ENCODE assay signal across 16 cellular contexts in the genomic region with DNA sequence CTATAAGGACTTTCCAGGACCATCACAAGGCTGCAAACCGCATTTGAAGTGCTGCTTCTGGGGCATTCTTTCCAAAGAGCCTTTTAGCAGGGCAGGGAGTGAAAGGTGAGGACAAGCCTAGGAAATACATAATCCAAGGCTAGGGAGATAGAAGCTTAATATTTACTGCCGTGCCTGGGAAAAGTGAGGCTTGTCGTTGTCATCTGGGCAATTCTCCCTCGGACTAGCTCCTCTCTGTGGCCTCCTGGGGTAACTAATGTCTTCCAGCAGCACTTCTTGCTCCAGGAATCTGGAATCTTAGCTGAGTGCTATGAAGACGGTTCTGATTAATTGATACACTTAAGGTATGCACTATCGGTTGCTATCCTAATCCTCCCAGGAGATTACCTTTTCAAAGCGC.
DNase-seq lines count a peak whose midpoint lies in the region; ATAC-seq, FAIRE-seq and TF ChIP-seq lines count a peak whose summit lies in the region.
"Had no signal": no experiment of that assay in that cellular context is flagged by ENCODE, and none has a peak within 500 bp of the region (broad histone marks: within the 10 kb centered on the region; RNA-seq: fewer than 3 reads in every experiment).

No MANE protein-coding gene starts in this region.

- H3K4me3 ChIP-seq in BJ (ENCODE audit: low read depth, low read length) (no peak overlapping the region), esophagus muscularis mucosa (no peak overlapping the region), pancreas (no peak overlapping the region), PC-9 (no peak overlapping the region)
- H3K4me3 ChIP-seq: psoas muscle had no signal

- no peaks in the 10 kb centered on the region for H3K9me3 Mint-ChIP-seq in activated naive CD4-positive, alpha-beta T cell treated with anti-CD3 and anti-CD28 coated beads, Interleukin-2, amount 50 U/mL, for 72 hours
- H3K9me3 Mint-ChIP-seq: activated T-helper 2 cell treated with anti-CD3 and anti-CD28 coated beads, Interferon-gamma antibody, Interleukin-2, Interleukin-4, amounts not matched to agents 10 μg/mL and 5 μg/mL and 100 μg/mL, durations not matched to agents 14 hours and 24 hours and 36 hours; CD8-positive, alpha-beta T cell had no signal

- H3K4me2 ChIP-seq in PC-9: no peak overlapping the region

- no peak for TF ChIP-seq EP300 in esophagus muscularis mucosa (IDR thresholded peaks at IDR 0.05)

- H3K27me3 ChIP-seq in BJ (ENCODE audit: control insufficient read depth, insufficient read depth, low read length) (peaks cover 16% of the 10 kb centered on the region), esophagus muscularis mucosa (no peaks in the 10 kb centered on the region), pancreas (no peaks in the 10 kb centered on the region), PC-9 (ENCODE audit: insufficient read depth, low read depth) (no peaks in the 10 kb centered on the region)

- H3K4me1 ChIP-seq in esophagus muscularis mucosa (peaks cover 17 to 55% (median 52%) of the 10 kb centered on the region in 4 donors), pancreas (no peaks in the 10 kb centered on the region), PC-9 (replicated peaks; ENCODE audit: insufficient read depth) (peaks cover 30% of the 10 kb centered on the region)

- TF ChIP-seq POLR2A in esophagus muscularis mucosa (IDR thresholded peaks at IDR 0.05; ENCODE audit: low read depth): no peak

- DNase-seq in BJ (ENCODE audit: low read depth) (no peak), NCI-H82 (lab: John Stamatoyannopoulos, UW) (peak; percentile 70), esophagus muscularis mucosa (ENCODE audit: extremely low spot score) (no peak), pancreas (no peak), NCI-H2029 treated with DMSO at 0.1 percent for 48 hours (lab: John Stamatoyannopoulos, UW) (no peak), NCI-H146 treated with DMSO at 0.1 percent for 48 hours (lab: John Stamatoyannopoulos, UW; ENCODE audit: unreplicated experiment) (no peak), PC-9 (no peak)
- no peak for DNase-seq in activated naive CD4-positive, alpha-beta T cell treated with anti-CD3 and anti-CD28 coated beads, Interleukin-2, amount 50 U/mL, for 72 hours (ENCODE audit: low spot score in 2 of 2)
- DNase-seq: activated CD4-positive, alpha-beta T cell treated with anti-CD3 and anti-CD28 coated beads for 4 hours; CD8-positive, alpha-beta T cell; NK-92 treated with Interleukin-12 subunit alpha and Interleukin-12 subunit beta, amount 100 ng/mL, for 24 hours; psoas muscle; stimulated activated CD4-positive, alpha-beta T cell treated with anti-CD3 and anti-CD28 coated beads, Interleukin-4, amount 100 ng/mL, for 24 hours; stimulated activated naive CD4-positive, alpha-beta T cell; SW 1271 had no signal

- peak in 3 of 4 donors; percentile 37 to 57 (median 52) for ATAC-seq in pancreas
- no peak for ATAC-seq in activated naive CD4-positive, alpha-beta T cell treated with anti-CD3 and anti-CD28 coated beads, Interleukin-2, amount 50 U/mL, for 72 hours
- ATAC-seq: CD8-positive, alpha-beta T cell had no signal

- WGBS in esophagus muscularis mucosa: 43% methylated on average over 7 of the region's 7 CpGs
- WGBS in pancreas, 2 donors: 28 to 39% methylated on average over 7 of the region's 7 CpGs

- POLR2A ChIA-PET in BJ (lab: Charles Lee) (no interaction called here), PC-9 (lab: Charles Lee; ENCODE audit: unreplicated experiment) (no interaction called here)

- FAIRE-seq in pancreas (lab: Jason Lieb, UNC): no peak

- TF ChIP-seq CTCF in BJ (IDR thresholded peaks at IDR 0.05; ENCODE audit: insufficient read depth, low read depth, low read length) (peak; percentile 16; the same call in 1 of the 2 replicates), esophagus muscularis mucosa (IDR thresholded peaks at IDR 0.05) (peak in 2 of 3 experiments; percentile 12 to 38), pancreas (IDR thresholded peaks at IDR 0.05) (no peak), PC-9 (conservative IDR thresholded peaks at IDR 0.05) (no peak)

- no TSS peak for BruUV-seq in PC-9 (replicated peaks; lab: Mats Ljungman, UMichigan)

- H3K27ac Mint-ChIP-seq in activated naive CD4-positive, alpha-beta T cell treated with anti-CD3 and anti-CD28 coated beads, Interleukin-2, amount 50 U/mL, for 72 hours: no peak overlapping the region
- H3K27ac Mint-ChIP-seq: activated T-helper 2 cell treated with anti-CD3 and anti-CD28 coated beads, Interferon-gamma antibody, Interleukin-2, Interleukin-4, amounts not matched to agents 10 μg/mL and 5 μg/mL and 100 μg/mL, durations not matched to agents 14 hours and 24 hours and 36 hours; CD8-positive, alpha-beta T cell had no signal

- no peaks in the 10 kb centered on the region for H3K79me2 ChIP-seq in PC-9 (ENCODE audit: low read depth)

- no peaks in the 10 kb centered on the region for H4K20me1 ChIP-seq in PC-9 (ENCODE audit: insufficient read depth)

- H3K9me3 ChIP-seq in esophagus muscularis mucosa (no peaks in the 10 kb centered on the region), pancreas (no peaks in the 10 kb centered on the region), PC-9 (ENCODE audit: insufficient read depth, low read depth) (no peaks in the 10 kb centered on the region)
- H3K9me3 ChIP-seq: psoas muscle had no signal

- no peaks in the 10 kb centered on the region for H3K36me3 Mint-ChIP-seq in activated naive CD4-positive, alpha-beta T cell treated with anti-CD3 and anti-CD28 coated beads, Interleukin-2, amount 50 U/mL, for 72 hours
- H3K36me3 Mint-ChIP-seq: CD8-positive, alpha-beta T cell had no signal

- peak overlapping the region; percentile 48 to 67 (median 61) for H3K27ac ChIP-seq in esophagus muscularis mucosa (replicated peaks in 1 of 4)
- no peak overlapping the region for H3K27ac ChIP-seq in pancreas
- H3K27ac ChIP-seq in PC-9: no peak overlapping the region
- H3K27ac ChIP-seq: psoas muscle had no signal

- no peaks in the 10 kb centered on the region for H3K36me3 ChIP-seq in BJ (ENCODE audit: control insufficient read depth, insufficient read depth, low read length)
- no peaks in the 10 kb centered on the region for H3K36me3 ChIP-seq in esophagus muscularis mucosa
- H3K36me3 ChIP-seq in pancreas: no peaks in the 10 kb centered on the region
- no peaks in the 10 kb centered on the region for H3K36me3 ChIP-seq in PC-9 (ENCODE audit: low read depth)

- CTCF ChIA-PET in BJ (lab: Yijun Ruan, JAX): interaction anchor here (1.0 to 1.6 kb wide), 3 partner anchors 19 to 131 kb away, joined by 3 read pairs; no protein-coding TSS in a partner anchor
- CTCF ChIA-PET in PC-9 (lab: Charles Lee): interaction anchor here (0.6 kb wide), 1 partner anchor 244 kb away, joined by 4 read pairs; no protein-coding TSS in a partner anchor

- peaks cover 28% of the 10 kb centered on the region for H3F3A ChIP-seq in PC-9 (ENCODE audit: insufficient read depth, low read depth)

- H3K9me2 ChIP-seq in PC-9 (ENCODE audit: insufficient read depth): no peaks in the 10 kb centered on the region

- H2AFZ ChIP-seq in PC-9: no peak overlapping the region

- intact Hi-C loops in esophagus muscularis mucosa (cut with DNase I) (no loop called here), pancreas (cut with DNase I) (no loop called here), PC-9 (cut with micrococcal nuclease; ENCODE audit: unreplicated experiment) (no loop called here)

Comparison
In these comparisons a context has a peak if more than half of its experiments do, and no peak if none do; other contexts are left out.
1. CTCF ChIP-seq: peak in BJ (single experiment) and esophagus muscularis mucosa (2 of 3); none in pancreas (0 of 4) and PC-9 (single experiment).
2. H3K27ac ChIP-seq: peak in esophagus muscularis mucosa (4 of 4); none in pancreas (0 of 4) and PC-9 (single experiment).
3. ATAC-seq: peak in pancreas (3 of 4); none in activated naive CD4-positive, alpha-beta T cell treated with anti-CD3 and anti-CD28 coated beads, Interleukin-2, amount 50 U/mL, for 72 hours (0 of 2).